13 cellular contexts compared by ENCODE assay signal in genomic region chr3:69240651-69241578, GRCh38.
DNase-seq lines count a peak whose midpoint lies in the region; ATAC-seq, FAIRE-seq and TF ChIP-seq lines count a peak whose summit lies in the region.
"Had no signal": no experiment of that assay in that cellular context is flagged by ENCODE, and none has a peak within 500 bp of the region (broad histone marks: within the 10 kb centered on the region; RNA-seq: fewer than 3 reads in every experiment).

No MANE protein-coding gene starts in this region.

- DNase-seq in brain microvascular endothelial cell (peak; percentile 14), progenitor cell of endocrine pancreas (ENCODE audit: low spot score, unreplicated experiment) (no peak), RCC 7860 (ENCODE audit: low spot score) (no peak), NCI-H2227 treated with DMSO at 0.1 percent for 48 hours (lab: John Stamatoyannopoulos, UW) (no peak), hypothalamus (lab: John Stamatoyannopoulos, UW) (no peak)
- DNase-seq: COR-L47, foreskin fibroblast, midbrain, NCI-H82 had no signal

- peak; percentile 66 for ATAC-seq in GM19025 (IDR thresholded peaks at IDR 0.05; ENCODE audit: low read depth, unreplicated experiment)
- peak; percentile 63 for ATAC-seq in HG03066 (IDR thresholded peaks at IDR 0.05; ENCODE audit: low read depth, unreplicated experiment)
- no peak for ATAC-seq in HG03039 (IDR thresholded peaks at IDR 0.05; ENCODE audit: unreplicated experiment)

- H3K27me3 ChIP-seq in brain microvascular endothelial cell (replicated peaks): peaks cover 7% of the 10 kb centered on the region

- H3K4me1 Mint-ChIP-seq in progenitor cell of endocrine pancreas (ENCODE audit: low read depth): peaks cover 26% of the 10 kb centered on the region

- H3K4me3 Mint-ChIP-seq in progenitor cell of endocrine pancreas (ENCODE audit: low read depth): no peak overlapping the region
- H3K4me3 Mint-ChIP-seq: stimulated activated naive CD8-positive, alpha-beta T cell treated with anti-CD3 and anti-CD28 coated beads, Interleukin-15, Interleukin-2, amounts not matched to agents 100 ng/mL and 50 ng/mL, for 24 hours had no signal

- H3K27me3 Mint-ChIP-seq in progenitor cell of endocrine pancreas: no peaks in the 10 kb centered on the region
- H3K27me3 Mint-ChIP-seq: stimulated activated naive CD8-positive, alpha-beta T cell treated with anti-CD3 and anti-CD28 coated beads, Interleukin-15, Interleukin-2, amounts not matched to agents 100 ng/mL and 50 ng/mL, for 24 hours had no signal

- H3K27ac ChIP-seq in brain microvascular endothelial cell: no peak overlapping the region

- no peak for FAIRE-seq in RCC 7860 (lab: Jason Lieb, UNC)

- peak overlapping the region; percentile 79 for H3K27ac Mint-ChIP-seq in progenitor cell of endocrine pancreas
- H3K27ac Mint-ChIP-seq: stimulated activated naive CD8-positive, alpha-beta T cell treated with anti-CD3 and anti-CD28 coated beads, Interleukin-15, Interleukin-2, amounts not matched to agents 100 ng/mL and 50 ng/mL, for 24 hours had no signal

- no peak overlapping the region for H3K4me3 ChIP-seq in brain microvascular endothelial cell (ENCODE audit: low read depth, low read length)

- H3K36me3 ChIP-seq in brain microvascular endothelial cell (replicated peaks): no peaks in the 10 kb centered on the region

- in situ Hi-C loops in brain microvascular endothelial cell (cut with HindIII; ENCODE audit: low pct_ligation_motif_present, low sequenced_read_pairs): no loop called here

- H3K9me3 Mint-ChIP-seq in progenitor cell of endocrine pancreas (ENCODE audit: low read depth): no peaks in the 10 kb centered on the region
- H3K9me3 Mint-ChIP-seq: stimulated activated naive CD8-positive, alpha-beta T cell treated with anti-CD3 and anti-CD28 coated beads, Interleukin-15, Interleukin-2, amounts not matched to agents 100 ng/mL and 50 ng/mL, for 24 hours had no signal

- TF ChIP-seq CTCF in brain microvascular endothelial cell (IDR thresholded peaks at IDR 0.05; ENCODE audit: low read depth, low read length, missing control alignments) (no peak), progenitor cell of endocrine pancreas (IDR thresholded peaks at IDR 0.05; ENCODE audit: unreplicated experiment) (no peak)

- H3K36me3 Mint-ChIP-seq in progenitor cell of endocrine pancreas (ENCODE audit: insufficient read depth): peaks cover 6% of the 10 kb centered on the region
